In the genomic region with DNA sequence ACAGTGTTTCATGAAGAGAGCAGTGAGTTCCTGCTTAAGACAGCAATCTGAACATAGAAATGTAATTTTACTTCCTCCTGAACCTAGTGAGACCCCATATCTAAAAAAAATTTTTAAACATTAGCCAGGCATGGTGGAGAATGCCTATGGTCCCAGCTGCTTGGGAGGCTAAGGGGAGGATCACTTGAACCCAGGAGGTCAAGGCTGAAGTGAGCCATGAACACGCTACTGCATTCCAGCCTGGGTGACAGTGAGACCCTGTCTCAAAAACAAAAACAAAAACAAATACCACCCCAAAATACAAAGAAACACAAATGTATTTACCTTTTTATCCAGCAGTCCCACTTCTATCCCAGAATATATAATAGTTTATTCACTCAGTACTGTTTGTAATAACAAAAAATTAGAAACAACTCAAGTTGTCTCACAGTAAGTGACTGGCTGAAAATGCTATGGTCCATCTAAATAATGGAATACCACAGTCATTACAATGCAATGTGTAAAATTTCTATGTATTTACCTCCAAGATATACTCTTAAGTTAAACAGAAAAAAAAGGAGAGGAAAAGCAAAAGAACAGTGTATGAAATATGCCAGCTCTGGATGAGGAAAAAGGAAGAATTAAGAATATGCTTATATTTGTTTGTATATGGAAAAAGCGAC, we compare ENCODE assay signal across 1 cellular context.
TF ChIP-seq lines count a peak whose summit lies in the region.

No MANE protein-coding gene starts in this region.

TF ChIP-seq in GM23338, 12 proteins besides CTCF, POLR2A, EP300 and RAD21 (continued from another document):
- TF ChIP-seq, protein P1, sequence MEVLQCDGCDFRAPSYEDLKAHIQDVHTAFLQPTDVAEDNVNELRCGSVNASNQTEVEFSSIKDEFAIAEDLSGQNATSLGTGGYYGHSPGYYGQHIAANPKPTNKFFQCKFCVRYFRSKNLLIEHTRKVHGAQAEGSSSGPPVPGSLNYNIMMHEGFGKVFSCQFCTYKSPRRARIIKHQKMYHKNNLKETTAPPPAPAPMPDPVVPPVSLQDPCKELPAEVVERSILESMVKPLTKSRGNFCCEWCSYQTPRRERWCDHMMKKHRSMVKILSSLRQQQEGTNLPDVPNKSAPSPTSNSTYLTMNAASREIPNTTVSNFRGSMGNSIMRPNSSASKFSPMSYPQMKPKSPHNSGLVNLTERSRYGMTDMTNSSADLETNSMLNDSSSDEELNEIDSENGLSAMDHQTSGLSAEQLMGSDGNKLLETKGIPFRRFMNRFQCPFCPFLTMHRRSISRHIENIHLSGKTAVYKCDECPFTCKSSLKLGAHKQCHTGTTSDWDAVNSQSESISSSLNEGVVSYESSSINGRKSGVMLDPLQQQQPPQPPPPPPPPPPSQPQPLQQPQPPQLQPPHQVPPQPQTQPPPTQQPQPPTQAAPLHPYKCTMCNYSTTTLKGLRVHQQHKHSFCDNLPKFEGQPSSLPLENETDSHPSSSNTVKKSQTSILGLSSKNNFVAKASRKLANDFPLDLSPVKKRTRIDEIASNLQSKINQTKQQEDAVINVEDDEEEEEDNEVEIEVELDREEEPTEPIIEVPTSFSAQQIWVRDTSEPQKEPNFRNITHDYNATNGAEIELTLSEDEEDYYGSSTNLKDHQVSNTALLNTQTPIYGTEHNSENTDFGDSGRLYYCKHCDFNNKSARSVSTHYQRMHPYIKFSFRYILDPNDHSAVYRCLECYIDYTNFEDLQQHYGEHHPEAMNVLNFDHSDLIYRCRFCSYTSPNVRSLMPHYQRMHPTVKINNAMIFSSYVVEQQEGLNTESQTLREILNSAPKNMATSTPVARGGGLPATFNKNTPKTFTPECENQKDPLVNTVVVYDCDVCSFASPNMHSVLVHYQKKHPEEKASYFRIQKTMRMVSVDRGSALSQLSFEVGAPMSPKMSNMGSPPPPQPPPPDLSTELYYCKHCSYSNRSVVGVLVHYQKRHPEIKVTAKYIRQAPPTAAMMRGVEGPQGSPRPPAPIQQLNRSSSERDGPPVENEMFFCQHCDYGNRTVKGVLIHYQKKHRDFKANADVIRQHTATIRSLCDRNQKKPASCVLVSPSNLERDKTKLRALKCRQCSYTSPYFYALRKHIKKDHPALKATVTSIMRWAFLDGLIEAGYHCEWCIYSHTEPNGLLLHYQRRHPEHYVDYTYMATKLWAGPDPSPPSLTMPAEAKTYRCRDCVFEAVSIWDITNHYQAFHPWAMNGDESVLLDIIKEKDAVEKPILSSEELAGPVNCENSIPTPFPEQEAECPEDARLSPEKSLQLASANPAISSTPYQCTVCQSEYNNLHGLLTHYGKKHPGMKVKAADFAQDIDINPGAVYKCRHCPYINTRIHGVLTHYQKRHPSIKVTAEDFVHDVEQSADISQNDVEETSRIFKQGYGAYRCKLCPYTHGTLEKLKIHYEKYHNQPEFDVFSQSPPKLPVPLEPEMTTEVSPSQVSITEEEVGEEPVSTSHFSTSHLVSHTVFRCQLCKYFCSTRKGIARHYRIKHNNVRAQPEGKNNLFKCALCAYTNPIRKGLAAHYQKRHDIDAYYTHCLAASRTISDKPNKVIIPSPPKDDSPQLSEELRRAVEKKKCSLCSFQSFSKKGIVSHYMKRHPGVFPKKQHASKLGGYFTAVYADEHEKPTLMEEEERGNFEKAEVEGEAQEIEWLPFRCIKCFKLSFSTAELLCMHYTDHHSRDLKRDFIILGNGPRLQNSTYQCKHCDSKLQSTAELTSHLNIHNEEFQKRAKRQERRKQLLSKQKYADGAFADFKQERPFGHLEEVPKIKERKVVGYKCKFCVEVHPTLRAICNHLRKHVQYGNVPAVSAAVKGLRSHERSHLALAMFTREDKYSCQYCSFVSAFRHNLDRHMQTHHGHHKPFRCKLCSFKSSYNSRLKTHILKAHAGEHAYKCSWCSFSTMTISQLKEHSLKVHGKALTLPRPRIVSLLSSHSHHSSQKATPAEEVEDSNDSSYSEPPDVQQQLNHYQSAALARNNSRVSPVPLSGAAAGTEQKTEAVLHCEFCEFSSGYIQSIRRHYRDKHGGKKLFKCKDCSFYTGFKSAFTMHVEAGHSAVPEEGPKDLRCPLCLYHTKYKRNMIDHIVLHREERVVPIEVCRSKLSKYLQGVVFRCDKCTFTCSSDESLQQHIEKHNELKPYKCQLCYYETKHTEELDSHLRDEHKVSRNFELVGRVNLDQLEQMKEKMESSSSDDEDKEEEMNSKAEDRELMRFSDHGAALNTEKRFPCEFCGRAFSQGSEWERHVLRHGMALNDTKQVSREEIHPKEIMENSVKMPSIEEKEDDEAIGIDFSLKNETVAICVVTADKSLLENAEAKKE (CRISPR knock-in tag; IDR thresholded peaks at IDR 0.05) = no peak
- no peak for TF ChIP-seq NANOG (IDR thresholded peaks at IDR 0.05; ENCODE audit: borderline replicate concordance)
- TF ChIP-seq JUNB (IDR thresholded peaks at IDR 0.05; ENCODE audit: unreplicated experiment) = no peak
- no peak for TF ChIP-seq EZH2 (IDR thresholded peaks at IDR 0.05; ENCODE audit: low read depth, unreplicated experiment)
- TF ChIP-seq, protein P2, sequence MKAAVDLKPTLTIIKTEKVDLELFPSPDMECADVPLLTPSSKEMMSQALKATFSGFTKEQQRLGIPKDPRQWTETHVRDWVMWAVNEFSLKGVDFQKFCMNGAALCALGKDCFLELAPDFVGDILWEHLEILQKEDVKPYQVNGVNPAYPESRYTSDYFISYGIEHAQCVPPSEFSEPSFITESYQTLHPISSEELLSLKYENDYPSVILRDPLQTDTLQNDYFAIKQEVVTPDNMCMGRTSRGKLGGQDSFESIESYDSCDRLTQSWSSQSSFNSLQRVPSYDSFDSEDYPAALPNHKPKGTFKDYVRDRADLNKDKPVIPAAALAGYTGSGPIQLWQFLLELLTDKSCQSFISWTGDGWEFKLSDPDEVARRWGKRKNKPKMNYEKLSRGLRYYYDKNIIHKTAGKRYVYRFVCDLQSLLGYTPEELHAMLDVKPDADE (IDR thresholded peaks at IDR 0.05) = no peak
- no peak for TF ChIP-seq STAT1 (IDR thresholded peaks at IDR 0.05; ENCODE audit: unreplicated experiment)
- no peak for TF ChIP-seq CREB1 (CRISPR knock-in tag; IDR thresholded peaks at IDR 0.05; ENCODE audit: low read depth)
- TF ChIP-seq, protein P3, sequence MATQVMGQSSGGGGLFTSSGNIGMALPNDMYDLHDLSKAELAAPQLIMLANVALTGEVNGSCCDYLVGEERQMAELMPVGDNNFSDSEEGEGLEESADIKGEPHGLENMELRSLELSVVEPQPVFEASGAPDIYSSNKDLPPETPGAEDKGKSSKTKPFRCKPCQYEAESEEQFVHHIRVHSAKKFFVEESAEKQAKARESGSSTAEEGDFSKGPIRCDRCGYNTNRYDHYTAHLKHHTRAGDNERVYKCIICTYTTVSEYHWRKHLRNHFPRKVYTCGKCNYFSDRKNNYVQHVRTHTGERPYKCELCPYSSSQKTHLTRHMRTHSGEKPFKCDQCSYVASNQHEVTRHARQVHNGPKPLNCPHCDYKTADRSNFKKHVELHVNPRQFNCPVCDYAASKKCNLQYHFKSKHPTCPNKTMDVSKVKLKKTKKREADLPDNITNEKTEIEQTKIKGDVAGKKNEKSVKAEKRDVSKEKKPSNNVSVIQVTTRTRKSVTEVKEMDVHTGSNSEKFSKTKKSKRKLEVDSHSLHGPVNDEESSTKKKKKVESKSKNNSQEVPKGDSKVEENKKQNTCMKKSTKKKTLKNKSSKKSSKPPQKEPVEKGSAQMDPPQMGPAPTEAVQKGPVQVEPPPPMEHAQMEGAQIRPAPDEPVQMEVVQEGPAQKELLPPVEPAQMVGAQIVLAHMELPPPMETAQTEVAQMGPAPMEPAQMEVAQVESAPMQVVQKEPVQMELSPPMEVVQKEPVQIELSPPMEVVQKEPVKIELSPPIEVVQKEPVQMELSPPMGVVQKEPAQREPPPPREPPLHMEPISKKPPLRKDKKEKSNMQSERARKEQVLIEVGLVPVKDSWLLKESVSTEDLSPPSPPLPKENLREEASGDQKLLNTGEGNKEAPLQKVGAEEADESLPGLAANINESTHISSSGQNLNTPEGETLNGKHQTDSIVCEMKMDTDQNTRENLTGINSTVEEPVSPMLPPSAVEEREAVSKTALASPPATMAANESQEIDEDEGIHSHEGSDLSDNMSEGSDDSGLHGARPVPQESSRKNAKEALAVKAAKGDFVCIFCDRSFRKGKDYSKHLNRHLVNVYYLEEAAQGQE (IDR thresholded peaks at IDR 0.05; ENCODE audit: unreplicated experiment) = no peak
- no peak for TF ChIP-seq ZNF114 (CRISPR knock-in tag; IDR thresholded peaks at IDR 0.05)
TF ChIP-seq in GM23338: peak in this region for 0.
